ENCODE assay signal across 20 cellular contexts in genomic region chr2:43776317-43776716, GRCh38. TPM values are rescaled to one million over a fixed set of nuclear protein-coding genes. Genes with fewer than 3 reads are reported as not detected.
A peak's percentile ranks its signal among the peaks of the same experiment; 100 is the strongest.
DNase-seq lines count a peak whose midpoint lies in the region; ATAC-seq, FAIRE-seq and TF ChIP-seq lines count a peak whose summit lies in the region.
"Had no signal": no experiment of that assay in that cellular context is flagged by ENCODE, and none has a peak within 500 bp of the region (broad histone marks: within the 10 kb centered on the region; RNA-seq: fewer than 3 reads in every experiment).

No MANE protein-coding gene starts in this region.

- POLR2A ChIA-PET in GM12878 (lab: Charles Lee), result no interaction called here

- no peaks in the 10 kb centered on the region for H3K4me1 ChIP-seq in GM12878 (ENCODE audit: control insufficient read depth, insufficient read depth, low read length)

- no peak for FAIRE-seq in GM12878 (lab: Jason Lieb, UNC)
- FAIRE-seq: HTR-8/SVneo had no signal

- DNase-seq in activated T-cell treated with anti-CD3 and anti-CD28 coated beads, Interleukin-2, amount 50 U/mL, for 4 hours, result no peak
- no peak for DNase-seq in activated T-cell treated with anti-CD3 and anti-CD28 coated beads, Interleukin-2, amount 50 U/mL, for 1 hour
- peak; percentile 33 for DNase-seq in stimulated activated CD4-positive, alpha-beta T cell treated with anti-CD3 and anti-CD28 coated beads, Interleukin-1b, Interleukin-23, amount 100 ng/mL, for 48 hours
- DNase-seq in stimulated activated CD4-positive, alpha-beta T cell treated with anti-CD3 and anti-CD28 coated beads, Interleukin-2, amount 100 ng/mL, for 48 hours, result no peak
- DNase-seq in GM12878 (ENCODE audit: low read depth, low spot score) (no peak), NCI-H345 treated with DMSO at 0.1 percent for 48 hours (lab: John Stamatoyannopoulos, UW; ENCODE audit: unreplicated experiment) (no peak)
- DNase-seq: CD4-positive, CD25-positive, alpha-beta regulatory T cell; COR-L47; DMS79; KG1; NCI-H1092 treated with DMSO at 0.1 percent for 48 hours; NCI-H1436 treated with DMSO at 0.1 percent for 48 hours; NCI-H1930; NCI-H226; NCI-H524; NCI-H774; NK-92 treated with Interleukin-12 subunit alpha and Interleukin-12 subunit beta, amount 100 ng/mL, for 24 hours had no signal

- peak; percentile 27 to 44 for ATAC-seq in activated T-cell treated with anti-CD3 and anti-CD28 coated beads, Interleukin-2, amount 50 U/mL, for 4 hours
- no peak for ATAC-seq in GM12878
- ATAC-seq in HG02973 (IDR thresholded peaks at IDR 0.05; ENCODE audit: unreplicated experiment), result no peak
- ATAC-seq: Panc1 had no signal

- CTCF ChIA-PET in GM12878 (lab: Yijun Ruan, JAX), result no interaction called here

- BruUV-seq in GM12878 (replicated peaks; lab: Mats Ljungman, UMichigan), result no TSS peak

- no peak for TF ChIP-seq RAD21 in GM12878 (IDR thresholded peaks at IDR 0.05; ENCODE audit: insufficient read depth, low read depth, low read length)

- no peak overlapping the region for H3K9ac ChIP-seq in GM12878 (ENCODE audit: control insufficient read depth, insufficient read depth, low read length)

- in situ Hi-C loops in GM12878 (cut with MboI), result no loop called here

- no peak overlapping the region for H3K27ac ChIP-seq in GM12878 (ENCODE audit: control insufficient read depth, insufficient read depth)

- SMC1A ChIA-PET in GM12878 (lab: Charles Lee; ENCODE audit: uncharacterized antibody, unreplicated experiment), result no interaction called here

- H3K4me1 Mint-ChIP-seq in activated T-cell treated with anti-CD3 and anti-CD28 coated beads, Interleukin-2, amount 50 U/mL, for 4 hours (ENCODE audit: low read depth), result peaks cover 16% of the 10 kb centered on the region

- no peaks in the 10 kb centered on the region for H3K9me3 Mint-ChIP-seq in activated T-cell treated with anti-CD3 and anti-CD28 coated beads, Interleukin-2, amount 50 U/mL, for 4 hours
- H3K9me3 Mint-ChIP-seq: CD4-positive, CD25-positive, alpha-beta regulatory T cell had no signal

- H2AFZ ChIP-seq in GM12878 (ENCODE audit: control insufficient read depth, low read depth, low read length), result no peak overlapping the region

- no peaks in the 10 kb centered on the region for H4K20me1 ChIP-seq in GM12878 (ENCODE audit: control insufficient read depth, insufficient read depth)

- whole genome bisulfite sequencing in GM12878 (ENCODE audit: insufficient coverage, insufficient replicate concordance, low lambda C conversion rate, missing lambda C conversion rate), result 58% methylated on average over 1 of the region's 1 CpG

- no peak overlapping the region for H3K4me2 ChIP-seq in GM12878 (ENCODE audit: control insufficient read depth, insufficient read depth)

- no peak for TF ChIP-seq POLR2A in GM12878 (IDR thresholded peaks at IDR 0.05; ENCODE audit: low read depth, low read length)

- peaks cover 13% of the 10 kb centered on the region for H3K36me3 Mint-ChIP-seq in activated T-cell treated with anti-CD3 and anti-CD28 coated beads, Interleukin-2, amount 50 U/mL, for 4 hours (ENCODE audit: insufficient read depth)

- TF ChIP-seq EP300 in GM12878 (IDR thresholded peaks at IDR 0.05; ENCODE audit: borderline replicate concordance in 1 of 2, control insufficient read depth in 1 of 2, low read depth in 2 of 2, low read length in 2 of 2), result no peak

- H3K4me3 ChIP-seq in GM12878, result no peak overlapping the region

- no peak overlapping the region for H3K4me3 Mint-ChIP-seq in activated T-cell treated with anti-CD3 and anti-CD28 coated beads, Interleukin-2, amount 50 U/mL, for 4 hours

- peaks cover 0 to 4% of the 10 kb centered on the region in 2 experiments; a peak in 1 of 4 replicates for H3K36me3 ChIP-seq in GM12878 (ENCODE audit: control insufficient read depth in 2 of 2, insufficient read depth in 2 of 2, low read length in 1 of 2)

- intact Hi-C loops in GM12878 (cut with micrococcal nuclease; ENCODE audit: unreplicated experiment), result no loop called here

- RAD21 ChIA-PET in GM12878 (lab: Charles Lee; ENCODE audit: unreplicated experiment), result no interaction called here

- H3K27me3 ChIP-seq in GM12878 (replicated peaks in 1 of 2; ENCODE audit: control insufficient read depth in 2 of 2, insufficient read depth in 2 of 2, low read length in 1 of 2), result no peaks in the 10 kb centered on the region

- no peaks in the 10 kb centered on the region for H3K27me3 Mint-ChIP-seq in activated T-cell treated with anti-CD3 and anti-CD28 coated beads, Interleukin-2, amount 50 U/mL, for 4 hours (ENCODE audit: low read depth)

- H3K9me3 ChIP-seq in GM12878 (replicated peaks; ENCODE audit: control insufficient read depth, insufficient read depth, low read length), result no peaks in the 10 kb centered on the region

- no peak for TF ChIP-seq CTCF in GM12878 (IDR thresholded peaks at IDR 0.05 in 2 of 3, conservative IDR thresholded peaks at IDR 0.05 in 1 of 3; ENCODE audit: control insufficient read depth in 2 of 3, extremely low read depth in 1 of 3, insufficient read depth in 1 of 3, low read depth in 3 of 3, low read length in 3 of 3)

- no peaks in the 10 kb centered on the region for H3K79me2 ChIP-seq in GM12878 (ENCODE audit: control insufficient read depth, insufficient read depth, low read length)

TF ChIP-seq in GM12878, 131 proteins besides CTCF, POLR2A, EP300 and RAD21:
- TF ChIP-seq SMARCA5 (IDR thresholded peaks at IDR 0.05), result no peak
- TF ChIP-seq, protein P1, sequence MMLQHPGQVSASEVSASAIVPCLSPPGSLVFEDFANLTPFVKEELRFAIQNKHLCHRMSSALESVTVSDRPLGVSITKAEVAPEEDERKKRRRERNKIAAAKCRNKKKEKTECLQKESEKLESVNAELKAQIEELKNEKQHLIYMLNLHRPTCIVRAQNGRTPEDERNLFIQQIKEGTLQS (IDR thresholded peaks at IDR 0.05; ENCODE audit: borderline replicate concordance, extremely low read depth, low read depth, low read length), result no peak
- TF ChIP-seq HDGF (IDR thresholded peaks at IDR 0.05), result no peak
- peak; percentile 38 for TF ChIP-seq JUNB (IDR thresholded peaks at IDR 0.05)

RNA-seq across cellular contexts. Expression of gene DYNC2LI1, which starts 2.5 kb away (rescaled TPM):
- 1 to 10 TPM; 5.0 to 7.5 (median 5.2) TPM for total RNA-seq in activated T-cell treated with anti-CD3 and anti-CD28 coated beads, Interleukin-2, amount 50 U/mL, for 4 hours
- 54.3 and 54.8 TPM in 2 replicates for total RNA-seq in GM12878 (2013; cell fraction: nucleolus; rRNA removed)
- total RNA-seq in GM12878 (2014; rRNA removed) (13.7 and 18.0 TPM in 2 replicates), GM12878 (2014; rRNA removed; fragmentation: Illumina TruSeq; extraction: Trizol) (17.8 and 19.2 TPM in 2 replicates), GM12878 (2021) (9.5 and 10.9 TPM in 2 replicates)
- polyA plus RNA-seq in GM12878 (2011; ENCODE audit: low read depth), result 9.6 TPM
- polyA plus RNA-seq in GM12878 (2011; rRNA removed) (25.6 and 46.8 TPM in 2 replicates), GM12878 (2014; fragmentation: Illumina TruSeq; extraction: Trizol) (20.0 and 20.5 TPM in 2 replicates), GM12878 (2014; fragmentation: Nextera tagmentation; extraction: Ambion mirVana) (10 to 100 TPM; 27.2 to 27.3 TPM), GM12878 (2014; rRNA removed) (12.5 and 16.0 TPM in 2 replicates), GM12878 (2016; fragmentation: Nextera tagmentation; extraction: Ambion mirVana) (10 to 100 TPM; 18.6 to 20.2 TPM)
- 5.5 and 8.2 TPM in 2 replicates for polyA plus RNA-seq in GM12878 (2011; cell fraction: cytosol; rRNA removed)
- polyA plus RNA-seq in GM12878 (2011; cell fraction: nucleus; rRNA removed), result 14.4 and 16.7 TPM in 2 replicates
- 10.5 and 15.4 TPM in 2 replicates for polyA plus RNA-seq in GM12878 (2012)
- 7.0 and 8.1 TPM in 2 replicates for polyA minus RNA-seq in GM12878 (2011; rRNA and poly(A)+ RNA removed)
- polyA minus RNA-seq in GM12878 (2011; cell fraction: cytosol; rRNA and poly(A)+ RNA removed), result 3.2 and 3.5 TPM in 2 replicates
- 5.0 and 5.4 TPM in 2 replicates for polyA minus RNA-seq in GM12878 (2011; cell fraction: nucleus; rRNA and poly(A)+ RNA removed)

Comparison
In these comparisons a context has a peak if more than half of its experiments do, and no peak if none do; other contexts are left out.
1. ATAC-seq: peak in activated T-cell treated with anti-CD3 and anti-CD28 coated beads, Interleukin-2, amount 50 U/mL, for 4 hours (2 of 2); none in GM12878 (single experiment) and HG02973 (single experiment).